ENCODE assay signal across 9 cellular contexts in genomic region chr1:46717654-46718053, GRCh38. TPM values are rescaled to one million over a fixed set of nuclear protein-coding genes. Genes with fewer than 3 reads are reported as not detected.
DNase-seq lines count a peak whose midpoint lies in the region; ATAC-seq and TF ChIP-seq lines count a peak whose summit lies in the region.
"Had no signal": no experiment of that assay in that cellular context is flagged by ENCODE, and none has a peak within 500 bp of the region (broad histone marks: within the 10 kb centered on the region; RNA-seq: fewer than 3 reads in every experiment).

No MANE protein-coding gene starts in this region.

- H3K4me3 ChIP-seq in iPS-11a (ENCODE audit: low read depth, low read length) (peak overlapping the region; percentile 83), stomach (peak overlapping the region; percentile 78 to 99 (median 93))

- H3K27ac Mint-ChIP-seq in activated CD4-positive, alpha-beta T cell treated with anti-CD3 and anti-CD28 coated beads, Interleukin-2, amount 10 ng/mL, durations not matched to agents 24 days and 14 days: peak overlapping the region; percentile 93
- H3K27ac Mint-ChIP-seq in activated CD4-positive, alpha-beta memory T cell treated with anti-CD3 and anti-CD28 coated beads for 36 hours: peak overlapping the region; percentile 85

- H3K9me3 Mint-ChIP-seq in activated CD4-positive, alpha-beta T cell treated with anti-CD3 and anti-CD28 coated beads, Interleukin-2, amount 10 ng/mL, durations not matched to agents 24 days and 14 days: no peaks in the 10 kb centered on the region
- H3K9me3 Mint-ChIP-seq in activated CD4-positive, alpha-beta memory T cell treated with anti-CD3 and anti-CD28 coated beads for 36 hours: no peaks in the 10 kb centered on the region

- no peak for TF ChIP-seq EP300 in stomach (IDR thresholded peaks at IDR 0.05)

- TF ChIP-seq POLR2A in stomach (IDR thresholded peaks at IDR 0.05): no peak

- no peaks in the 10 kb centered on the region for H3K27me3 ChIP-seq in stomach

- no peaks in the 10 kb centered on the region for H3K9me3 ChIP-seq in stomach

- 19 to 50% (median 44%) methylated on average over 9 of the region's 9 CpGs for WGBS in stomach, 5 donors

- peaks cover 37 to 66% (median 59%) of the 10 kb centered on the region in 4 donors for H3K4me1 ChIP-seq in stomach

- peak overlapping the region; percentile 94 to 98 (median 96) for H3K27ac ChIP-seq in stomach

- peaks cover 27% of the 10 kb centered on the region for H3K36me3 Mint-ChIP-seq in activated CD4-positive, alpha-beta T cell treated with anti-CD3 and anti-CD28 coated beads, Interleukin-2, amount 10 ng/mL, durations not matched to agents 24 days and 14 days (ENCODE audit: low read depth)
- H3K36me3 Mint-ChIP-seq in activated CD4-positive, alpha-beta memory T cell treated with anti-CD3 and anti-CD28 coated beads for 36 hours: peaks cover 18% of the 10 kb centered on the region

- peaks cover 3 to 40% (median 38%) of the 10 kb centered on the region in 4 donors for H3K36me3 ChIP-seq in stomach

- no peaks in the 10 kb centered on the region for H3K27me3 Mint-ChIP-seq in activated CD4-positive, alpha-beta T cell treated with anti-CD3 and anti-CD28 coated beads, Interleukin-2, amount 10 ng/mL, durations not matched to agents 24 days and 14 days
- no peaks in the 10 kb centered on the region for H3K27me3 Mint-ChIP-seq in activated CD4-positive, alpha-beta memory T cell treated with anti-CD3 and anti-CD28 coated beads for 36 hours

- ATAC-seq in HG02852 (IDR thresholded peaks at IDR 0.05; ENCODE audit: unreplicated experiment): no peak

- H3K4me3 Mint-ChIP-seq in activated CD4-positive, alpha-beta T cell treated with anti-CD3 and anti-CD28 coated beads, Interleukin-2, amount 10 ng/mL, durations not matched to agents 24 days and 14 days: peak overlapping the region; percentile 95
- peak overlapping the region; percentile 90 for H3K4me3 Mint-ChIP-seq in activated CD4-positive, alpha-beta memory T cell treated with anti-CD3 and anti-CD28 coated beads for 36 hours

- H3K4me1 Mint-ChIP-seq in activated CD4-positive, alpha-beta T cell treated with anti-CD3 and anti-CD28 coated beads, Interleukin-2, amount 10 ng/mL, durations not matched to agents 24 days and 14 days: peaks cover 36% of the 10 kb centered on the region
- H3K4me1 Mint-ChIP-seq in activated CD4-positive, alpha-beta memory T cell treated with anti-CD3 and anti-CD28 coated beads for 36 hours (ENCODE audit: low read depth): peaks cover 37% of the 10 kb centered on the region

- intact Hi-C loops in activated CD4-positive, alpha-beta T cell treated with anti-CD3 and anti-CD28 coated beads, Interleukin-2, amount 10 ng/mL, durations not matched to agents 24 days and 14 days (cut with micrococcal nuclease): loop anchor here (2.0 to 5.0 kb wide), 2 partner anchors 99 to 595 kb away; partner anchors contain the start of gene STIL
- intact Hi-C loops in activated CD4-positive, alpha-beta memory T cell treated with anti-CD3 and anti-CD28 coated beads for 36 hours (cut with micrococcal nuclease): loop anchor here (2.0 kb wide), 2 partner anchors 101 to 113 kb away; partner anchors contain the start of genes MKNK1 and MOB3C
- intact Hi-C loops in stomach (cut with DNase I; ENCODE audit: low total_unique reads): no loop called here

- peak; percentile 55 for DNase-seq in activated CD4-positive, alpha-beta T cell treated with anti-CD3 and anti-CD28 coated beads, Interleukin-2, amount 10 ng/mL, durations not matched to agents 24 days and 14 days
- DNase-seq in activated CD4-positive, alpha-beta T cell treated with anti-CD3 and anti-CD28 coated beads, Interleukin-2, amount 50 U/mL, for 48 hours: no peak
- DNase-seq in activated CD4-positive, alpha-beta memory T cell treated with anti-CD3 and anti-CD28 coated beads for 36 hours: no peak
- DNase-seq in stomach (no peak), NCI-H1436 (lab: John Stamatoyannopoulos, UW) (no peak), NCI-H2081 treated with DMSO at 0.1 percent for 48 hours (lab: John Stamatoyannopoulos, UW) (no peak)
- DNase-seq: activated CD8-positive, alpha-beta memory T cell treated with anti-CD3 and anti-CD28 coated beads, Interleukin-2, amount 50 U/mL, for 4 hours had no signal

- CTCF ChIA-PET in activated CD4-positive, alpha-beta memory T cell treated with anti-CD3 and anti-CD28 coated beads for 36 hours (lab: Charles Lee): interaction anchor here (1.0 to 1.2 kb wide), 2 partner anchors 189 to 271 kb away, joined by 3 to 4 read pairs; no protein-coding TSS in a partner anchor

- POLR2A ChIA-PET in activated CD4-positive, alpha-beta memory T cell treated with anti-CD3 and anti-CD28 coated beads for 36 hours (lab: Charles Lee): interaction anchor here (2.5 kb wide), 1 partner anchor 9 kb away, joined by 8 read pairs; no protein-coding TSS in a partner anchor

- TF ChIP-seq CTCF in stomach (IDR thresholded peaks at IDR 0.05): no peak

RNA-seq across cellular contexts. Expression of gene EFCAB14, which starts 1.3 kb away (rescaled TPM):
- 63.9 and 70.4 TPM in 2 replicates for total RNA-seq in activated CD4-positive, alpha-beta T cell treated with anti-CD3 and anti-CD28 coated beads, Interleukin-2, amount 10 ng/mL, durations not matched to agents 24 days and 14 days
- total RNA-seq in activated CD4-positive, alpha-beta memory T cell treated with anti-CD3 and anti-CD28 coated beads for 36 hours: 10 to 100 TPM; 47.1 to 48.0 TPM
- 100 to 1,000 TPM in 3 of 5 donors, 10 to 100 TPM in 2; 45.5 to 164 (median 138) TPM for total RNA-seq in stomach
- polyA plus RNA-seq in stomach: 10 to 100 TPM; 19.6 to 59.6 (median 37.2) TPM

RNA-seq across cellular contexts. Expression of gene TEX38, which starts 46.0 kb away (rescaled TPM):
- not detected in 2 replicates for total RNA-seq in activated CD4-positive, alpha-beta T cell treated with anti-CD3 and anti-CD28 coated beads, Interleukin-2, amount 10 ng/mL, durations not matched to agents 24 days and 14 days
- total RNA-seq in activated CD4-positive, alpha-beta memory T cell treated with anti-CD3 and anti-CD28 coated beads for 36 hours: under 1 TPM in 1 of 2 experiments, not detected in 1; 0.21 TPM
- total RNA-seq in stomach: not detected
- not detected for polyA plus RNA-seq in stomach

RNA-seq across cellular contexts. Expression of gene ATPAF1, which starts 49.5 kb away (rescaled TPM):
- total RNA-seq in activated CD4-positive, alpha-beta T cell treated with anti-CD3 and anti-CD28 coated beads, Interleukin-2, amount 10 ng/mL, durations not matched to agents 24 days and 14 days: 41.6 and 43.1 TPM in 2 replicates
- 10 to 100 TPM; 45.0 to 45.9 TPM for total RNA-seq in activated CD4-positive, alpha-beta memory T cell treated with anti-CD3 and anti-CD28 coated beads for 36 hours
- total RNA-seq in stomach: 10 to 100 TPM; 32.6 to 88.8 (median 49.0) TPM
- 10 to 100 TPM; 36.5 to 39.6 (median 39.0) TPM for polyA plus RNA-seq in stomach
